In the genomic region with DNA sequence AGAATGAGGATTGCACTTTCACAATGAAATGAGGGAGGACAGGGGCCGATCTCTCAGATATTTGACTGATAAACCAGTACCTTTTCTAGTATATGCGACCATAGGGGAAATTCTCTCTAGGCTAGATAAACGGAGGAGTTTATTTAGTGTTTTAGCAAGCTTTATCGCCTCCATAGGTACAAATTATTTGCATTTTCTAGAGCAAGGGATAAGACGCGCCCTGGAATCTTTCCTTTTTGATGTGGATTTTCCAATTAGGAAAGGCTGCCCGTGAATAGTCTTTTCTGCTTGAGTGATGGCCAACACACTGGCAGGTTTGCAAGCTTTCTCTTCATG, we compare ENCODE assay signal across 8 cellular contexts. TPM values are rescaled to one million over a fixed set of nuclear protein-coding genes. Genes with fewer than 3 reads are reported as not detected.
DNase-seq lines count a peak whose midpoint lies in the region; ATAC-seq and TF ChIP-seq lines count a peak whose summit lies in the region.

No MANE protein-coding gene starts in this region.

- no peaks in the 10 kb centered on the region for H3K9me3 Mint-ChIP-seq in neural progenitor cell

- H3K4me2 ChIP-seq in neural progenitor cell, result peak overlapping the region; percentile 73

- no peaks in the 10 kb centered on the region for H3K36me3 ChIP-seq in neural progenitor cell

- H3K4me1 Mint-ChIP-seq in neural progenitor cell, result peaks cover 10% of the 10 kb centered on the region

- peak; percentile 9 for DNase-seq in CD1c-positive myeloid dendritic cell (ENCODE audit: extremely low spot score)
- DNase-seq in LoVo (ENCODE audit: low spot score), result peak; percentile 7
- peak; percentile 5 for DNase-seq in dermis blood vessel endothelial cell
- DNase-seq in neural progenitor cell (ENCODE audit: low spot score), result peak; percentile 12
- no peak for DNase-seq in NCI-H526 treated with DMSO at 0.1 percent for 48 hours (lab: John Stamatoyannopoulos, UW)
- no peak for DNase-seq in globus pallidus (ENCODE audit: low spot score)
- DNase-seq in HPDE6-E6E7 (ENCODE audit: extremely low spot score), result no peak

- H3F3A ChIP-seq in neural progenitor cell (ENCODE audit: low read depth), result peaks cover 21% of the 10 kb centered on the region

- TF ChIP-seq CTCF in neural progenitor cell (IDR thresholded peaks at IDR 0.05), result no peak

- H3K4me1 ChIP-seq in neural progenitor cell, result peaks cover 12% of the 10 kb centered on the region

- peaks cover 7% of the 10 kb centered on the region for H3K36me3 Mint-ChIP-seq in neural progenitor cell

- H3K9me3 ChIP-seq in neural progenitor cell (ENCODE audit: low read depth), result no peaks in the 10 kb centered on the region

- H3K27me3 Mint-ChIP-seq in neural progenitor cell (ENCODE audit: insufficient read depth, low read depth), result peaks cover 2% of the 10 kb centered on the region

- H3K4me3 ChIP-seq in neural progenitor cell, result peak overlapping the region; percentile 74

- no peak overlapping the region for H3K9ac ChIP-seq in neural progenitor cell

- H3K4me3 Mint-ChIP-seq in neural progenitor cell, result peak overlapping the region; percentile 95

- H3K27ac Mint-ChIP-seq in neural progenitor cell, result peak overlapping the region; percentile 96

- no peaks in the 10 kb centered on the region for H4K20me1 ChIP-seq in neural progenitor cell (ENCODE audit: low read depth)

- peak overlapping the region; percentile 75 for H2AFZ ChIP-seq in neural progenitor cell (replicated peaks)

- no peak overlapping the region for H3K27ac ChIP-seq in neural progenitor cell

- no peak for ATAC-seq in HG02970 (IDR thresholded peaks at IDR 0.05; ENCODE audit: low FRiP score, unreplicated experiment)

- no peaks in the 10 kb centered on the region for H3K27me3 ChIP-seq in neural progenitor cell

- H3K79me2 ChIP-seq in neural progenitor cell (ENCODE audit: low read depth), result peaks cover 18% of the 10 kb centered on the region

RNA-seq across cellular contexts. Expression of a gene that starts 0.4 kb away (rescaled TPM):
- total RNA-seq in dermis blood vessel endothelial cell (1.6 and 3.1 TPM in 2 replicates), neural progenitor cell (ENCODE audit: low replicate concordance) (13.6 and 17.8 TPM in 2 replicates)

RNA-seq across cellular contexts. Expression of a gene that starts 10.1 kb away (rescaled TPM):
- total RNA-seq in dermis blood vessel endothelial cell (23.5 and 28.1 TPM in 2 replicates), neural progenitor cell (ENCODE audit: low replicate concordance) (20.8 and 24.0 TPM in 2 replicates)

Comparison
In these comparisons a context has a peak if more than half of its experiments do, and no peak if none do; other contexts are left out.
1. DNase-seq: peak in CD1c-positive myeloid dendritic cell (single experiment), LoVo (single experiment), dermis blood vessel endothelial cell (single experiment) and neural progenitor cell (single experiment); none in NCI-H526 treated with DMSO at 0.1 percent for 48 hours (single experiment), globus pallidus (single experiment) and HPDE6-E6E7 (single experiment).